Comparison of ENCODE assay signal across 18 cellular contexts in genomic region chr9:93320591-93321219, GRCh38.
DNase-seq lines count a peak whose midpoint lies in the region; ATAC-seq and TF ChIP-seq lines count a peak whose summit lies in the region.
"Had no signal": no experiment of that assay in that cellular context is flagged by ENCODE, and none has a peak within 500 bp of the region (broad histone marks: within the 10 kb centered on the region; RNA-seq: fewer than 3 reads in every experiment).

No MANE protein-coding gene starts in this region.

- no peak for TF ChIP-seq CTCF in GM10248 (IDR thresholded peaks at IDR 0.05; ENCODE audit: control extremely low read depth, extremely low read depth, low read depth, missing control alignments)

- POLR2A ChIA-PET in GM10248 (lab: Yijun Ruan, JAX), result no interaction called here

- DNase-seq in D341Med (ENCODE audit: low spot score) (peak; percentile 30), GM10248 (ENCODE audit: extremely low spot score) (peak; percentile 19), iPS-NIHi7 (ENCODE audit: extremely low spot score) (peak; percentile 7), sciatic nerve (ENCODE audit: low spot score) (no peak)
- no peak for DNase-seq in effector CD8-positive, alpha-beta T cell (lab: John Stamatoyannopoulos, UW)
- DNase-seq in stimulated activated naive CD4-positive, alpha-beta T cell (lab: John Stamatoyannopoulos, UW), result no peak
- DNase-seq: CD4-positive, alpha-beta memory T cell; DMS153; HCEC 1CT; KBM-7; NCI-H1436 treated with DMSO at 0.1 percent for 48 hours; NCI-H1930; NCI-H2227 treated with DMSO at 0.1 percent for 48 hours; NCI-H510A; PC-9 had no signal

- peak; percentile 25 for ATAC-seq in sciatic nerve
- ATAC-seq in GM18519 (IDR thresholded peaks at IDR 0.05; ENCODE audit: low FRiP score, unreplicated experiment), result no peak
- ATAC-seq: GM23338, HepG2 had no signal

- CTCF ChIA-PET in GM10248 (lab: Yijun Ruan, JAX), result no interaction called here

- intact Hi-C loops in sciatic nerve (cut with DNase I), result no loop called here

Comparison
In these comparisons a context has a peak if more than half of its experiments do, and no peak if none do; other contexts are left out.
1. DNase-seq: peak in D341Med (single experiment), GM10248 (single experiment) and iPS-NIHi7 (single experiment); none in sciatic nerve (single experiment), effector CD8-positive, alpha-beta T cell (single experiment) and stimulated activated naive CD4-positive, alpha-beta T cell (0 of 6).